ENCODE assay signal across 1 cellular context in the genomic region with DNA sequence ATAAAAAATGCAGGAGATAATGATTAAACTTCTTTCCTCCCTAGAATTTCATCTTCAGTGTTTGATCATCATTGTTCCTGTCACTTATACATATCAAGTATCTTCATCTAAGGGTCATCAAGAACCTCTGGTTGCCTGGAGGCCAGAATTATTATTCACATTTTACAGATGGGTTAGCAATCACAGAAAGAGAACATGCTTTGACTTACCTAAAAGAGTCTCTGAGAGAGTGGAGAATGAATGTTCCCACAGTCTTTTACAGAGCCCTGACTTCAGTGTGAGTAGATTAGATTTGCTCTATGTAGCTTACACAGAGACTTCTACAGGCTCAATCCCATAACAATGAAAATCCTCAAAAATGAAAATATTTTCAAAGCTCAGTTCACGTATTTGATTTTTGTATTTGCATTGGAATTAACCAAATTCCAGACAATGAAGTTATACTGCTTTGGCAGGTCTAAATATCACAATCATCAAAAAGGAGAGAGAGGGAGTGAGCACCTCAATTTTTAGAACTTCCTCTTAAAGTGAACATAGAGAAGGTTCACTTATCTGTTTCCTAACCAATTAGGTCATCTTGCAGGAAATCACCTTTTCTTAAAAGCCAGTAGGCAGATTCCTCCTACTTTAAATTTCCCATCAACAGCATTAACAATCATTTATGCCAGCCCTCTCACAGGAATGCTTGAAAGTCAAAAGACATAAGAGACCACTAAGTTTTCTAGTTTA.
TF ChIP-seq lines count a peak whose summit lies in the region.

No MANE protein-coding gene starts in this region.

TF ChIP-seq in IMR-90, 13 proteins besides CTCF, POLR2A, EP300 and RAD21 (continued from another document):
- TF ChIP-seq MAFK (IDR thresholded peaks at IDR 0.05; ENCODE audit: low read depth, low read length): no peak
- no peak for TF ChIP-seq NFE2L2 (IDR thresholded peaks at IDR 0.05; ENCODE audit: low read depth, low read length)
- TF ChIP-seq SMC3 (IDR thresholded peaks at IDR 0.05; ENCODE audit: low read depth, low read length): no peak
- no peak for TF ChIP-seq USF2 (IDR thresholded peaks at IDR 0.05; ENCODE audit: low read depth, low read length)
- TF ChIP-seq CHD1 (IDR thresholded peaks at IDR 0.05; ENCODE audit: low read depth, low read length): no peak
- TF ChIP-seq RCOR1 (IDR thresholded peaks at IDR 0.05; ENCODE audit: insufficient replicate concordance, low read length): no peak
- TF ChIP-seq MXI1 (IDR thresholded peaks at IDR 0.05; ENCODE audit: borderline replicate concordance, low read depth, low read length): no peak
- TF ChIP-seq, protein P1, sequence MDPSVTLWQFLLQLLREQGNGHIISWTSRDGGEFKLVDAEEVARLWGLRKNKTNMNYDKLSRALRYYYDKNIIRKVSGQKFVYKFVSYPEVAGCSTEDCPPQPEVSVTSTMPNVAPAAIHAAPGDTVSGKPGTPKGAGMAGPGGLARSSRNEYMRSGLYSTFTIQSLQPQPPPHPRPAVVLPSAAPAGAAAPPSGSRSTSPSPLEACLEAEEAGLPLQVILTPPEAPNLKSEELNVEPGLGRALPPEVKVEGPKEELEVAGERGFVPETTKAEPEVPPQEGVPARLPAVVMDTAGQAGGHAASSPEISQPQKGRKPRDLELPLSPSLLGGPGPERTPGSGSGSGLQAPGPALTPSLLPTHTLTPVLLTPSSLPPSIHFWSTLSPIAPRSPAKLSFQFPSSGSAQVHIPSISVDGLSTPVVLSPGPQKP (IDR thresholded peaks at IDR 0.05; ENCODE audit: borderline replicate concordance, low read depth, low read length): no peak
